In the genomic region with DNA sequence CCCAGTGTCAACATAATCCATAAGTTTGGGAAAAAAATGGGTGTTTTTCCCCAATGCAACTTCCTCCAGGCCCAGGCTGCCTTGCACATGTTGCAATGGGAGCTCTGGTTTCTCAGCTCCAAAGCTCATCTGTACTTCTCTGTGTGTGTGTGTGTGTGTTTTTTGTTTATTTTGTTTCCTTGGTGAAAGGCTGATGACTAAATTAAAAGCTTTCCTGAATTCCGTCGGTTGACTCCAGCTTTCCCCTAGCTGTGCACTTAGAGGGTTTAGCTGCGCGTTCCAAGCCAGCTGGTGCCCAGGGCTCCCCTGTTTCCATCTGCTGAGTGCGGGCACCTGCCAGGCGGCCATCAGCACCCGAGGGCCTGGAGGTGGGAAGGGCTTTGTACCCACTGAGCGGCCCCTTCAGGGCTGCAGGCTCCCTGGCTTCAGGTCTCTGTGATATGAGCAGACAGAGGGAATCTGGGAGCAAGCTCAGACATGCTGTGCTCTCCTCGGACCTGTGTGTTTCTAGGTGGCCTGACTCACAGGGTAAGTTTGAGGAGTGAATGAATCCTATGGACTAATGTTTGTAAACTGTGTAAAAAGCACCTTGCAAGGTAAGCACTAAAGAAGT, we compare ENCODE assay signal across 19 cellular contexts.
A peak's percentile ranks its signal among the peaks of the same experiment; 100 is the strongest.
DNase-seq lines count a peak whose midpoint lies in the region; ATAC-seq, FAIRE-seq and TF ChIP-seq lines count a peak whose summit lies in the region.
"Had no signal": no experiment of that assay in that cellular context is flagged by ENCODE, and none has a peak within 500 bp of the region (broad histone marks: within the 10 kb centered on the region; RNA-seq: fewer than 3 reads in every experiment).

No MANE protein-coding gene starts in this region.

- H3K36me3 ChIP-seq in astrocyte (ENCODE audit: insufficient read depth, low read length): no peaks in the 10 kb centered on the region
- H3K36me3 ChIP-seq in neuronal stem cell (replicated peaks in 1 of 2; ENCODE audit: control insufficient read depth in 2 of 2, insufficient read depth in 2 of 2, low read length in 2 of 2): no peaks in the 10 kb centered on the region
- H3K36me3 ChIP-seq: esophagus squamous epithelium, heart left ventricle had no signal

- DNase-seq in NCI-H1417 (lab: John Stamatoyannopoulos, UW) (peak; percentile 44 to 84 (median 59)), NCI-H1417 treated with DMSO at 0.1 percent for 48 hours (lab: John Stamatoyannopoulos, UW) (no peak), NCI-H1105 treated with DMSO at 0.1 percent for 48 hours (lab: John Stamatoyannopoulos, UW) (peak; percentile 98), astrocyte (ENCODE audit: low read depth) (no peak), neuronal stem cell (ENCODE audit: low spot score) (no peak), GM13976 (ENCODE audit: low spot score) (no peak)
- DNase-seq: activated CD4-positive, CD25-positive, alpha-beta regulatory T cell; esophagus squamous epithelium; heart left ventricle; mesendoderm; nephron progenitor cell; SIG-M5; stimulated activated naive CD8-positive, alpha-beta T cell treated with anti-CD3 and anti-CD28 coated beads, Interleukin-15, Interleukin-2, amounts not matched to agents 100 U/mL and 50 U/mL, for 24 hours; T-helper 2 cell had no signal

- H3K4ac ChIP-seq in neuronal stem cell (ENCODE audit: low read length): no peak overlapping the region

- ATAC-seq in HG03196 (IDR thresholded peaks at IDR 0.05; ENCODE audit: unreplicated experiment): no peak
- ATAC-seq in HG03520 (IDR thresholded peaks at IDR 0.05; ENCODE audit: unreplicated experiment): no peak
- ATAC-seq: A549; heart left ventricle; stimulated activated naive CD8-positive, alpha-beta T cell treated with anti-CD3 and anti-CD28 coated beads, Interleukin-15, Interleukin-2, amounts not matched to agents 100 U/mL and 50 U/mL, for 24 hours had no signal

- in situ Hi-C loops in GM13976 (cut with MboI; ENCODE audit: low sequenced_read_pairs, unreplicated experiment): no loop called here

- H3K27ac Mint-ChIP-seq in astrocyte (ENCODE audit: unreplicated experiment): peak overlapping the region; percentile 50
- H3K27ac Mint-ChIP-seq: nephron progenitor cell had no signal

- H4K91ac ChIP-seq in neuronal stem cell (ENCODE audit: low read depth, low read length, poor library complexity): peak overlapping the region; percentile 79

- no peaks in the 10 kb centered on the region for H4K20me1 ChIP-seq in astrocyte (ENCODE audit: insufficient read depth, low read length)

- H3K79me2 ChIP-seq in astrocyte (ENCODE audit: insufficient read depth, low read length): no peaks in the 10 kb centered on the region

- no peak overlapping the region for H3K4me3 ChIP-seq in astrocyte (ENCODE audit: insufficient read depth, low read depth, low read length)
- no peak overlapping the region for H3K4me3 ChIP-seq in neuronal stem cell (ENCODE audit: low read length in 2 of 2)
- H3K4me3 ChIP-seq: A549, coronary artery, heart left ventricle had no signal

- no peak overlapping the region for H2BK120ac ChIP-seq in neuronal stem cell (ENCODE audit: low read depth, low read length)

- H3K4me1 Mint-ChIP-seq in astrocyte (ENCODE audit: low read depth, unreplicated experiment): peaks cover 8% of the 10 kb centered on the region

- H3K4me2 ChIP-seq in astrocyte (ENCODE audit: low read length) (no peak overlapping the region), neuronal stem cell (ENCODE audit: insufficient read depth, low read length, poor library complexity, severe bottlenecking) (no peak overlapping the region)
- H3K4me2 ChIP-seq: A549 had no signal

- no peak overlapping the region for H2BK12ac ChIP-seq in neuronal stem cell (ENCODE audit: low read length)

- H3K23ac ChIP-seq in neuronal stem cell (ENCODE audit: low read depth, low read length, poor library complexity): no peak overlapping the region

- peak overlapping the region; percentile 68 for H3K18ac ChIP-seq in neuronal stem cell (ENCODE audit: low read length)

- peaks cover 9% of the 10 kb centered on the region for H3K9me3 Mint-ChIP-seq in astrocyte (ENCODE audit: unreplicated experiment)

- no peak overlapping the region for H2BK5ac ChIP-seq in neuronal stem cell (ENCODE audit: low read length)

- H3K4me3 Mint-ChIP-seq in astrocyte (ENCODE audit: unreplicated experiment): no peak overlapping the region
- H3K4me3 Mint-ChIP-seq: nephron progenitor cell had no signal

- no peak for FAIRE-seq in astrocyte (lab: Jason Lieb, UNC)
- FAIRE-seq: A549, islet of Langerhans had no signal

- H3K9me3 ChIP-seq in astrocyte (ENCODE audit: insufficient read depth, low read depth, low read length) (no peaks in the 10 kb centered on the region), neuronal stem cell (replicated peaks in 1 of 2; ENCODE audit: control insufficient read depth in 2 of 2, insufficient read depth in 1 of 2, low read depth in 1 of 2, low read length in 2 of 2) (no peaks in the 10 kb centered on the region)
- H3K9me3 ChIP-seq: A549, esophagus squamous epithelium had no signal

- no peaks in the 10 kb centered on the region for H3K27me3 ChIP-seq in astrocyte (ENCODE audit: insufficient read depth, low read length)
- no peaks in the 10 kb centered on the region for H3K27me3 ChIP-seq in neuronal stem cell (ENCODE audit: control insufficient read depth in 3 of 3, insufficient read depth in 3 of 3, low read depth in 1 of 3, low read length in 3 of 3)

- no peaks in the 10 kb centered on the region for H3K36me3 Mint-ChIP-seq in astrocyte (ENCODE audit: low read depth, unreplicated experiment)

- H3K9ac ChIP-seq in astrocyte (ENCODE audit: low read length): no peak overlapping the region
- H3K9ac ChIP-seq in neuronal stem cell (ENCODE audit: low read depth, low read length, poor library complexity): peak overlapping the region; percentile 18

- no CpG with 5 or more reads among the region's 9 CpGs for WGBS in neuronal stem cell (ENCODE audit: extremely low coverage in 2 of 2, insufficient read length in 2 of 2, insufficient replicate concordance in 1 of 2), 2 donors

- H3K27ac ChIP-seq in astrocyte (ENCODE audit: low read depth, low read length) (no peak overlapping the region), neuronal stem cell (replicated peaks; ENCODE audit: low read length) (no peak overlapping the region)
- H3K27ac ChIP-seq: A549, coronary artery, heart left ventricle had no signal

- H2AFZ ChIP-seq in astrocyte (ENCODE audit: low read depth, low read length): no peak overlapping the region
- no peak overlapping the region for H2AFZ ChIP-seq in neuronal stem cell (ENCODE audit: low read length)

- H3K4me1 ChIP-seq in astrocyte (ENCODE audit: insufficient read depth, low read length) (no peaks in the 10 kb centered on the region), neuronal stem cell (ENCODE audit: control insufficient read depth in 2 of 2, insufficient read depth in 1 of 2, low read depth in 1 of 2, low read length in 2 of 2) (peaks cover 0 to 1% of the 10 kb centered on the region in 2 donors)
- H3K4me1 ChIP-seq: A549, heart left ventricle had no signal

- H3K14ac ChIP-seq in neuronal stem cell (ENCODE audit: low read length): no peak overlapping the region

- no peak overlapping the region for H2BK15ac ChIP-seq in neuronal stem cell (ENCODE audit: low read length)

- H3K79me1 ChIP-seq in neuronal stem cell (ENCODE audit: low read depth, low read length): no peaks in the 10 kb centered on the region

- peaks cover 25% of the 10 kb centered on the region for H3K27me3 Mint-ChIP-seq in astrocyte (ENCODE audit: low read depth, unreplicated experiment)

- no peak overlapping the region for H2AK5ac ChIP-seq in neuronal stem cell (ENCODE audit: low read depth, low read length)

- TF ChIP-seq CTCF in astrocyte (IDR thresholded peaks at IDR 0.05; ENCODE audit: insufficient read depth, low read depth, low read length) (no peak), GM13976 (IDR thresholded peaks at IDR 0.05; ENCODE audit: borderline replicate concordance, control extremely low read depth, extremely low read depth, insufficient read depth, missing control alignments) (no peak)

- H4K8ac ChIP-seq in neuronal stem cell (ENCODE audit: low read depth, low read length): no peak overlapping the region

Comparison
In these comparisons a context has a peak if more than half of its experiments do, and no peak if none do; other contexts are left out.
1. DNase-seq: peak in NCI-H1417 (3 of 3) and NCI-H1105 treated with DMSO at 0.1 percent for 48 hours (single experiment); none in NCI-H1417 treated with DMSO at 0.1 percent for 48 hours (single experiment), astrocyte (single experiment), neuronal stem cell (single experiment) and GM13976 (single experiment).